14 cellular contexts compared by ENCODE assay signal in genomic region chr12:107329569-107330324, GRCh38.
A peak's percentile ranks its signal among the peaks of the same experiment; 100 is the strongest.
DNase-seq lines count a peak whose midpoint lies in the region; ATAC-seq and TF ChIP-seq lines count a peak whose summit lies in the region.
"Had no signal": no experiment of that assay in that cellular context is flagged by ENCODE, and none has a peak within 500 bp of the region (broad histone marks: within the 10 kb centered on the region; RNA-seq: fewer than 3 reads in every experiment).

No MANE protein-coding gene starts in this region.

- no peak overlapping the region for H3K4me3 ChIP-seq in smooth muscle cell
- H3K4me3 ChIP-seq: psoas muscle, suprapubic skin had no signal

- no peak for DNase-seq in activated T-cell treated with anti-CD3 and anti-CD28 coated beads, Interleukin-2, amount 50 U/mL, for 24 hours
- no peak for DNase-seq in activated T-cell treated with anti-CD3 and anti-CD28 coated beads, Interleukin-2, amount 50 U/mL, for 48 hours
- DNase-seq in NCI-H82 treated with DMSO at 0.1 percent for 48 hours (lab: John Stamatoyannopoulos, UW; ENCODE audit: unreplicated experiment) (peak; percentile 87), smooth muscle cell (lab: John Stamatoyannopoulos, UW; ENCODE audit: unreplicated experiment) (no peak), progenitor cell of endocrine pancreas (ENCODE audit: low spot score, unreplicated experiment) (no peak), COLO668 (lab: John Stamatoyannopoulos, UW; ENCODE audit: unreplicated experiment) (no peak)
- DNase-seq in activated naive CD8-positive, alpha-beta T cell treated with anti-CD3 and anti-CD28 coated beads, Interleukin-2, amount 50 U/mL, for 24 hours: no peak
- DNase-seq: amniotic stem cell; hippocampal formation; psoas muscle; stimulated activated CD4-positive, alpha-beta T cell treated with anti-CD3 and anti-CD28 coated beads, Interleukin-4, amount 100 ng/mL, for 4 hours had no signal

- TF ChIP-seq CTCF in smooth muscle cell (IDR thresholded peaks at IDR 0.05; ENCODE audit: borderline replicate concordance, insufficient read depth, poor library complexity, severe bottlenecking): no peak
- TF ChIP-seq CTCF in progenitor cell of endocrine pancreas (IDR thresholded peaks at IDR 0.05; ENCODE audit: unreplicated experiment): no peak

- H3K9ac ChIP-seq in smooth muscle cell (ENCODE audit: low read depth): no peak overlapping the region

- H3K4me3 Mint-ChIP-seq in activated T-cell treated with anti-CD3 and anti-CD28 coated beads, Interleukin-2, amount 50 U/mL, for 24 hours: peak overlapping the region; percentile 9
- peak overlapping the region; percentile 46 for H3K4me3 Mint-ChIP-seq in activated naive CD8-positive, alpha-beta T cell treated with anti-CD3 and anti-CD28 coated beads, Interleukin-2, amount 50 U/mL, for 24 hours
- no peak overlapping the region for H3K4me3 Mint-ChIP-seq in progenitor cell of endocrine pancreas (ENCODE audit: low read depth)

- H3F3A ChIP-seq in smooth muscle cell (ENCODE audit: low read depth): no peaks in the 10 kb centered on the region

- H3K36me3 ChIP-seq in smooth muscle cell (ENCODE audit: low read depth): no peaks in the 10 kb centered on the region
- H3K36me3 ChIP-seq: suprapubic skin had no signal

- H3K27me3 ChIP-seq in smooth muscle cell (ENCODE audit: low read depth): peaks cover 24% of the 10 kb centered on the region

- H3K4me1 Mint-ChIP-seq in activated T-cell treated with anti-CD3 and anti-CD28 coated beads, Interleukin-2, amount 50 U/mL, for 24 hours (ENCODE audit: low read depth): peaks cover 83% of the 10 kb centered on the region
- peaks cover 89% of the 10 kb centered on the region for H3K4me1 Mint-ChIP-seq in activated naive CD8-positive, alpha-beta T cell treated with anti-CD3 and anti-CD28 coated beads, Interleukin-2, amount 50 U/mL, for 24 hours
- no peaks in the 10 kb centered on the region for H3K4me1 Mint-ChIP-seq in progenitor cell of endocrine pancreas (ENCODE audit: low read depth)

- H3K27me3 Mint-ChIP-seq in activated T-cell treated with anti-CD3 and anti-CD28 coated beads, Interleukin-2, amount 50 U/mL, for 24 hours: no peaks in the 10 kb centered on the region
- H3K27me3 Mint-ChIP-seq in activated naive CD8-positive, alpha-beta T cell treated with anti-CD3 and anti-CD28 coated beads, Interleukin-2, amount 50 U/mL, for 24 hours: no peaks in the 10 kb centered on the region
- H3K27me3 Mint-ChIP-seq in progenitor cell of endocrine pancreas: peaks cover 49% of the 10 kb centered on the region

- no peaks in the 10 kb centered on the region for H3K79me2 ChIP-seq in smooth muscle cell (ENCODE audit: low read depth)

- H3K27ac Mint-ChIP-seq in activated T-cell treated with anti-CD3 and anti-CD28 coated beads, Interleukin-2, amount 50 U/mL, for 24 hours: peak overlapping the region; percentile 77
- H3K27ac Mint-ChIP-seq in activated naive CD8-positive, alpha-beta T cell treated with anti-CD3 and anti-CD28 coated beads, Interleukin-2, amount 50 U/mL, for 24 hours: peak overlapping the region; percentile 79
- H3K27ac Mint-ChIP-seq in progenitor cell of endocrine pancreas: no peak overlapping the region

- H2AFZ ChIP-seq in smooth muscle cell (ENCODE audit: low read depth): no peak overlapping the region

- no peaks in the 10 kb centered on the region for H4K20me1 ChIP-seq in smooth muscle cell (ENCODE audit: low read depth)

- WGBS in smooth muscle cell (ENCODE audit: low lambda C conversion rate): 87% methylated on average over 1 of the region's 1 CpG

- peaks cover 5% of the 10 kb centered on the region for H3K9me3 Mint-ChIP-seq in activated T-cell treated with anti-CD3 and anti-CD28 coated beads, Interleukin-2, amount 50 U/mL, for 24 hours
- no peaks in the 10 kb centered on the region for H3K9me3 Mint-ChIP-seq in activated naive CD8-positive, alpha-beta T cell treated with anti-CD3 and anti-CD28 coated beads, Interleukin-2, amount 50 U/mL, for 24 hours
- H3K9me3 Mint-ChIP-seq in progenitor cell of endocrine pancreas (ENCODE audit: low read depth): no peaks in the 10 kb centered on the region

- ATAC-seq in activated naive CD8-positive, alpha-beta T cell treated with anti-CD3 and anti-CD28 coated beads, Interleukin-2, amount 50 U/mL, for 24 hours: peak; percentile 57
- no peak for ATAC-seq in HG03135 (IDR thresholded peaks at IDR 0.05; ENCODE audit: unreplicated experiment)
- ATAC-seq: psoas muscle, Right ventricle myocardium inferior had no signal

- no peaks in the 10 kb centered on the region for H3K9me3 ChIP-seq in smooth muscle cell (replicated peaks; ENCODE audit: low read depth)
- H3K9me3 ChIP-seq: psoas muscle, suprapubic skin had no signal

- H3K4me1 ChIP-seq in smooth muscle cell (ENCODE audit: low read depth): peaks cover 11% of the 10 kb centered on the region
- H3K4me1 ChIP-seq: psoas muscle, suprapubic skin had no signal

- no peak overlapping the region for H3K27ac ChIP-seq in smooth muscle cell (ENCODE audit: low read depth)
- H3K27ac ChIP-seq: psoas muscle, suprapubic skin had no signal

- peak overlapping the region; percentile 60 for H3K4me2 ChIP-seq in smooth muscle cell

- H3K36me3 Mint-ChIP-seq in activated T-cell treated with anti-CD3 and anti-CD28 coated beads, Interleukin-2, amount 50 U/mL, for 24 hours (ENCODE audit: low read depth): peaks cover 3% of the 10 kb centered on the region
- peaks cover 15% of the 10 kb centered on the region for H3K36me3 Mint-ChIP-seq in activated naive CD8-positive, alpha-beta T cell treated with anti-CD3 and anti-CD28 coated beads, Interleukin-2, amount 50 U/mL, for 24 hours (ENCODE audit: low read depth)
- H3K36me3 Mint-ChIP-seq in progenitor cell of endocrine pancreas (ENCODE audit: insufficient read depth): no peaks in the 10 kb centered on the region
